ENCODE assay signal across 21 cellular contexts in the genomic region with DNA sequence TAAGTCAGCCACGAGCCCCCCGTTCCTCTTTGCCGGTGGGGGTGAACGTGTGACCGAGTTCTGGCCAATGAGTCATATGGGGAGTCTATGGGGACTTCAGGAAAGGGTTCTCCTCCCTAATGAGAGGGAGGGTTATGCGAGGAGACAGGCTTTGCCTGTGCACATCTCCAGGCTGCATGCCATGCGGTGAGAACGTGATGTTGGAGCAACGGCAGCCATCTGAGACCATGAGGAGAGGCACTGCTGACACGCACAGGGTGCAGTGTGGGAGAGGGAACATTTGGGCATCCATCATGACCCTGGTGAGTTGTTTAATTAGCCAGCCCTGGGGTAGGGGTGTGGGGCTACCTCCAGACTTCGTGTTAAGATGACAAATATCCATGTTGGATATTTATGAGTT. TPM values are rescaled to one million over a fixed set of nuclear protein-coding genes. Genes with fewer than 3 reads are reported as not detected.
DNase-seq lines count a peak whose midpoint lies in the region; ATAC-seq, FAIRE-seq and TF ChIP-seq lines count a peak whose summit lies in the region.
"Had no signal": no experiment of that assay in that cellular context is flagged by ENCODE, and none has a peak within 500 bp of the region (broad histone marks: within the 10 kb centered on the region; RNA-seq: fewer than 3 reads in every experiment).

No MANE protein-coding gene starts in this region.

- H2AFZ ChIP-seq in trophoblast cell (ENCODE audit: insufficient read depth, low read length, poor library complexity) = no peak overlapping the region
- H2AFZ ChIP-seq: GM23338 had no signal

- no peak overlapping the region for H4K91ac ChIP-seq in trophoblast cell (ENCODE audit: low read depth, low read length)

- no peaks in the 10 kb centered on the region for H3K27me3 ChIP-seq in right atrium auricular region
- no peaks in the 10 kb centered on the region for H3K27me3 ChIP-seq in trophoblast cell (ENCODE audit: insufficient read depth, low read length)

- no peak overlapping the region for H3K4me2 ChIP-seq in trophoblast cell (ENCODE audit: low read length)
- H3K4me2 ChIP-seq: A549 had no signal

- H3K9ac ChIP-seq in kidney (ENCODE audit: low read length in 2 of 2) (no peak overlapping the region), trophoblast cell (ENCODE audit: low read length) (no peak overlapping the region)

- WGBS in trophoblast cell (ENCODE audit: extremely low coverage, insufficient coverage, insufficient read length) = no CpG with 5 or more reads among the region's 11 CpGs

- no peak overlapping the region for H3K18ac ChIP-seq in trophoblast cell (ENCODE audit: low read length)

- H3K14ac ChIP-seq in trophoblast cell (ENCODE audit: low read length) = no peak overlapping the region

- H3K27ac ChIP-seq in right atrium auricular region (no peak overlapping the region), kidney (ENCODE audit: low read depth in 2 of 2, low read length in 2 of 2) (no peak overlapping the region), trophoblast cell (ENCODE audit: low read depth, low read length) (no peak overlapping the region)
- H3K27ac ChIP-seq: 22Rv1, C4-2B, HL-60 had no signal

- DNase-seq in Right ventricle myocardium inferior (ENCODE audit: missing footprints) (peak; percentile 22), right atrium auricular region (ENCODE audit: low spot score) (no peak), kidney (peak; percentile 44), trophoblast cell (no peak), CD14-positive monocyte (ENCODE audit: low spot score) (no peak), glutamatergic neuron (no peak)
- DNase-seq: AML-193; CD4-positive, alpha-beta memory T cell; DMS153; DMS79; GDM1; H7 had no signal

- no peak overlapping the region for H3K4ac ChIP-seq in trophoblast cell (ENCODE audit: low read depth, low read length)

- no peak overlapping the region for H3K27ac Mint-ChIP-seq in CD14-positive monocyte
- H3K27ac Mint-ChIP-seq in glutamatergic neuron (ENCODE audit: unreplicated experiment) = no peak overlapping the region
- H3K27ac Mint-ChIP-seq: GM23338 had no signal

- H3K4me3 Mint-ChIP-seq in CD14-positive monocyte (no peak overlapping the region), glutamatergic neuron (ENCODE audit: unreplicated experiment) (no peak overlapping the region)
- H3K4me3 Mint-ChIP-seq: CD4-positive, alpha-beta memory T cell; GM23338 had no signal

- peaks cover 0 to 31% of the 10 kb centered on the region in 2 donors for H3K4me1 ChIP-seq in right atrium auricular region
- peaks cover 0 to 2% of the 10 kb centered on the region in 2 donors for H3K4me1 ChIP-seq in kidney (ENCODE audit: control insufficient read depth in 1 of 2, insufficient read depth in 1 of 2, low read depth in 1 of 2, low read length in 2 of 2)
- H3K4me1 ChIP-seq in trophoblast cell (ENCODE audit: control insufficient read depth in 1 of 2, insufficient read depth in 2 of 2, low read length in 2 of 2) = no peaks in the 10 kb centered on the region

- peak overlapping the region; percentile 63 for H3K23ac ChIP-seq in trophoblast cell (ENCODE audit: low read length)

- H3K36me3 Mint-ChIP-seq in CD14-positive monocyte = no peaks in the 10 kb centered on the region
- H3K36me3 Mint-ChIP-seq in glutamatergic neuron (ENCODE audit: unreplicated experiment) = no peaks in the 10 kb centered on the region

- no peak overlapping the region for H2BK120ac ChIP-seq in trophoblast cell (ENCODE audit: insufficient read depth, low read length, poor library complexity)

- no peak overlapping the region for H2BK12ac ChIP-seq in trophoblast cell (ENCODE audit: low read length)

- intact Hi-C loops in Right ventricle myocardium inferior (cut with DNase I) = no loop called here
- intact Hi-C loops in kidney (cut with DNase I) = no loop called here
- intact Hi-C loops in CD14-positive monocyte (cut with micrococcal nuclease) = no loop called here

- H3K79me2 ChIP-seq in trophoblast cell (ENCODE audit: control insufficient read depth, insufficient read depth, low read length, poor library complexity) = no peaks in the 10 kb centered on the region

- H4K8ac ChIP-seq in trophoblast cell (ENCODE audit: low read depth, low read length) = no peak overlapping the region

- no peak for TF ChIP-seq CTCF in right atrium auricular region (IDR thresholded peaks at IDR 0.05)
- no peak for TF ChIP-seq CTCF in kidney (IDR thresholded peaks at IDR 0.05; ENCODE audit: borderline replicate concordance, extremely low read depth, insufficient read depth)
- TF ChIP-seq CTCF in CD14-positive monocyte (IDR thresholded peaks at IDR 0.05) = no peak
- no peak for TF ChIP-seq CTCF in glutamatergic neuron (IDR thresholded peaks at IDR 0.05; ENCODE audit: partially characterized antibody, unreplicated experiment)

- H3K27me3 Mint-ChIP-seq in CD14-positive monocyte (ENCODE audit: low read depth in 3 of 3) (peaks cover 6 to 7% (median 6%) of the 10 kb centered on the region in 3 donors), glutamatergic neuron (ENCODE audit: unreplicated experiment) (peaks cover 10% of the 10 kb centered on the region)
- H3K27me3 Mint-ChIP-seq: CD4-positive, alpha-beta memory T cell had no signal

- H3K9me3 Mint-ChIP-seq in CD14-positive monocyte (peaks cover 0 to 3% (median 0%) of the 10 kb centered on the region in 7 donors), glutamatergic neuron (ENCODE audit: unreplicated experiment) (peaks cover 6% of the 10 kb centered on the region)

- FAIRE-seq in kidney (lab: Jason Lieb, UNC) = no peak
- FAIRE-seq: A549, GM12892 had no signal

- H3K4me1 Mint-ChIP-seq in CD14-positive monocyte = no peaks in the 10 kb centered on the region
- peaks cover 11% of the 10 kb centered on the region for H3K4me1 Mint-ChIP-seq in glutamatergic neuron (ENCODE audit: low read depth, unreplicated experiment)
- H3K4me1 Mint-ChIP-seq: CD4-positive, alpha-beta memory T cell had no signal

- H2BK5ac ChIP-seq in trophoblast cell (ENCODE audit: low read depth, low read length, poor library complexity) = no peak overlapping the region

- H3K36me3 ChIP-seq in right atrium auricular region = no peaks in the 10 kb centered on the region
- no peaks in the 10 kb centered on the region for H3K36me3 ChIP-seq in kidney (ENCODE audit: control insufficient read depth in 1 of 2, insufficient read depth in 2 of 2, low read length in 2 of 2)
- no peaks in the 10 kb centered on the region for H3K36me3 ChIP-seq in trophoblast cell (ENCODE audit: control insufficient read depth in 1 of 2, insufficient read depth in 2 of 2, low read length in 2 of 2)

- H3K4me3 ChIP-seq in right atrium auricular region (no peak overlapping the region), kidney (ENCODE audit: low read length in 2 of 2) (no peak overlapping the region), trophoblast cell (ENCODE audit: low read depth, low read length) (peak overlapping the region; percentile 41)
- H3K4me3 ChIP-seq: A549, GM23338 had no signal

- H3K9me3 ChIP-seq in right atrium auricular region = no peaks in the 10 kb centered on the region
- H3K9me3 ChIP-seq in kidney (ENCODE audit: control insufficient read depth in 1 of 2, low read length in 2 of 2) = no peaks in the 10 kb centered on the region
- H3K9me3 ChIP-seq in trophoblast cell (ENCODE audit: insufficient read depth, low read depth, low read length) = peaks cover 6% of the 10 kb centered on the region
- H3K9me3 ChIP-seq: A549 had no signal

- no peaks in the 10 kb centered on the region for H3K79me1 ChIP-seq in trophoblast cell (ENCODE audit: low read length)

- ATAC-seq in Right ventricle myocardium inferior (no peak), HG02981 (IDR thresholded peaks at IDR 0.05; ENCODE audit: unreplicated experiment) (no peak), HG02759 (IDR thresholded peaks at IDR 0.05; ENCODE audit: unreplicated experiment) (no peak)
- ATAC-seq: A549, GM23338, HCT116 had no signal

- H2AK5ac ChIP-seq in trophoblast cell (ENCODE audit: low read length) = no peak overlapping the region

- no peak overlapping the region for H4K12ac ChIP-seq in trophoblast cell (ENCODE audit: low read depth, low read length)

RNA-seq across cellular contexts. Expression of a gene that starts 55.8 kb away (rescaled TPM):
- total RNA-seq in Right ventricle myocardium inferior (24.9 TPM), right atrium auricular region (10 to 100 TPM in 1 of 2 donors, 1 to 10 TPM in 1; 5.7 to 11.2 TPM), kidney (23.3 TPM), glutamatergic neuron (ENCODE audit: unreplicated experiment) (7.5 TPM)
- polyA plus RNA-seq in kidney (ENCODE audit: insufficient read depth, low read depth, low replicate concordance) (9.5 TPM), CD14-positive monocyte (not detected)
- polyA plus RNA-seq in trophoblast cell (2013) = 3.0 and 3.2 TPM in 2 replicates

Comparison
In these comparisons a context has a peak if more than half of its experiments do, and no peak if none do; other contexts are left out.
1. DNase-seq: peak in Right ventricle myocardium inferior (single experiment) and kidney (single experiment); none in right atrium auricular region (single experiment), trophoblast cell (0 of 2), CD14-positive monocyte (single experiment) and glutamatergic neuron (single experiment).